In the genomic region with DNA sequence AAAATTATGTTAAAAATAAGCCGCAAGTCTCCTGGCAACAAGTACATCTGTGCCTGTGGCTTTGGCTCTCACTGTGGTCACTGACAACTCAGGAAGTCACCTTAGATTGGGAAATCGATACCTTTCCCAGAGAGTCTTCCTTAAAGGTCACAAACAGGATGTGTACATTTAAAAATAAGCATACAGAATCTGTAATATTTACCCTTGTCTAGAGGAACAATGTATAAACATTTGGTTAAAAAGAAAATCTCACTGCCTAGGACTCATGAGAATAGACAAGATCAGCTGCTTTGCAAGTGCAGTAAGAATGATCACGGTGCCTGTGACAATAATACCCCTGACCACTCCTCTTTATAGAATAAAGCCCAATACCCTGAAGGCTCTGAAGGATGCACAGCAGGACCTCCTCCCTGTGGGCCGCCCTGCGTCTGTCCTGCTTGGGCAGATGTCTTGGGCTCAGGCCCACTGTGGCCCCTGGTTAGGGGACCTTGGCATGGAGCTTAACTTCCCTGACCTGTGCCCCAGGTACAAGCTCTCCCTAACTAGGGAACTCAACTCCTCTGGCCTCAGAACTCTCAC, we compare ENCODE assay signal across 1 cellular context.
TF ChIP-seq lines count a peak whose summit lies in the region.

No MANE protein-coding gene starts in this region.

TF ChIP-seq in HepG2, 621 proteins besides CTCF, POLR2A, EP300 and RAD21 (continued from another document):
- TF ChIP-seq, protein P1, sequence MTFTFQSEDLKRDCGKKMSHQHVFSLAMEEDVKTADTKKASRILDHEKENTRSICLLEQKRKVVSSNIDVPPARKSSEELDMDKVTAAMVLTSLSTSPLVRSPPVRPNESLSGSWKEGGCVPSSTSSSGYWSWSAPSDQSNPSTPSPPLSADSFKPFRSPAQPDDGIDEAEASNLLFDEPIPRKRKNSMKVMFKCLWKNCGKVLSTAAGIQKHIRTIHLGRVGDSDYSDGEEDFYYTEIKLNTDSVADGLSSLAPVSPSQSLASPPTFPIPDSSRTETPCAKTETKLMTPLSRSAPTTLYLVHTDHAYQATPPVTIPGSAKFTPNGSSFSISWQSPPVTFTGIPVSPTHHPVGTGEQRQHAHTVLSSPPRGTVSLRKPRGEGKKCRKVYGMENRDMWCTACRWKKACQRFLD (CRISPR knock-in tag; IDR thresholded peaks at IDR 0.05; ENCODE audit: borderline replicate concordance): no peak
- TF ChIP-seq MAZ (IDR thresholded peaks at IDR 0.05; ENCODE audit: borderline replicate concordance, low read depth, low read length) (no peak), MAZ (CRISPR knock-in tag; IDR thresholded peaks at IDR 0.05; ENCODE audit: low read depth) (no peak), ZNF556 (CRISPR knock-in tag; IDR thresholded peaks at IDR 0.05; ENCODE audit: borderline replicate concordance) (0 out of 2 replicates have a peak, but pooled peaks have one; percentile 58), ZNF354B (CRISPR knock-in tag; IDR thresholded peaks at IDR 0.05) (no peak), MEF2D (CRISPR knock-in tag; IDR thresholded peaks at IDR 0.05) (0 out of 2 replicates have a peak, but pooled peaks have one; percentile 66), BCL6 (CRISPR knock-in tag; IDR thresholded peaks at IDR 0.05) (peak; percentile 84), EZH2 (conservative IDR thresholded peaks at IDR 0.05; ENCODE audit: low read depth, low read length) (no peak), RARA (CRISPR knock-in tag; IDR thresholded peaks at IDR 0.05) (peak; percentile 95), SRSF4 (IDR thresholded peaks at IDR 0.05; ENCODE audit: low read depth, low read length, poor library complexity, severe bottlenecking) (no peak), KAT2B (IDR thresholded peaks at IDR 0.05; ENCODE audit: borderline replicate concordance, low read depth, low read length) (no peak), ZNF615 (CRISPR knock-in tag; IDR thresholded peaks at IDR 0.05; ENCODE audit: borderline replicate concordance) (no peak), ZNF567 (CRISPR knock-in tag; IDR thresholded peaks at IDR 0.05; ENCODE audit: borderline replicate concordance) (no peak), NONO (IDR thresholded peaks at IDR 0.05) (no peak), NONO (CRISPR knock-in tag; conservative IDR thresholded peaks at IDR 0.05) (no peak)
- TF ChIP-seq, protein P2, sequence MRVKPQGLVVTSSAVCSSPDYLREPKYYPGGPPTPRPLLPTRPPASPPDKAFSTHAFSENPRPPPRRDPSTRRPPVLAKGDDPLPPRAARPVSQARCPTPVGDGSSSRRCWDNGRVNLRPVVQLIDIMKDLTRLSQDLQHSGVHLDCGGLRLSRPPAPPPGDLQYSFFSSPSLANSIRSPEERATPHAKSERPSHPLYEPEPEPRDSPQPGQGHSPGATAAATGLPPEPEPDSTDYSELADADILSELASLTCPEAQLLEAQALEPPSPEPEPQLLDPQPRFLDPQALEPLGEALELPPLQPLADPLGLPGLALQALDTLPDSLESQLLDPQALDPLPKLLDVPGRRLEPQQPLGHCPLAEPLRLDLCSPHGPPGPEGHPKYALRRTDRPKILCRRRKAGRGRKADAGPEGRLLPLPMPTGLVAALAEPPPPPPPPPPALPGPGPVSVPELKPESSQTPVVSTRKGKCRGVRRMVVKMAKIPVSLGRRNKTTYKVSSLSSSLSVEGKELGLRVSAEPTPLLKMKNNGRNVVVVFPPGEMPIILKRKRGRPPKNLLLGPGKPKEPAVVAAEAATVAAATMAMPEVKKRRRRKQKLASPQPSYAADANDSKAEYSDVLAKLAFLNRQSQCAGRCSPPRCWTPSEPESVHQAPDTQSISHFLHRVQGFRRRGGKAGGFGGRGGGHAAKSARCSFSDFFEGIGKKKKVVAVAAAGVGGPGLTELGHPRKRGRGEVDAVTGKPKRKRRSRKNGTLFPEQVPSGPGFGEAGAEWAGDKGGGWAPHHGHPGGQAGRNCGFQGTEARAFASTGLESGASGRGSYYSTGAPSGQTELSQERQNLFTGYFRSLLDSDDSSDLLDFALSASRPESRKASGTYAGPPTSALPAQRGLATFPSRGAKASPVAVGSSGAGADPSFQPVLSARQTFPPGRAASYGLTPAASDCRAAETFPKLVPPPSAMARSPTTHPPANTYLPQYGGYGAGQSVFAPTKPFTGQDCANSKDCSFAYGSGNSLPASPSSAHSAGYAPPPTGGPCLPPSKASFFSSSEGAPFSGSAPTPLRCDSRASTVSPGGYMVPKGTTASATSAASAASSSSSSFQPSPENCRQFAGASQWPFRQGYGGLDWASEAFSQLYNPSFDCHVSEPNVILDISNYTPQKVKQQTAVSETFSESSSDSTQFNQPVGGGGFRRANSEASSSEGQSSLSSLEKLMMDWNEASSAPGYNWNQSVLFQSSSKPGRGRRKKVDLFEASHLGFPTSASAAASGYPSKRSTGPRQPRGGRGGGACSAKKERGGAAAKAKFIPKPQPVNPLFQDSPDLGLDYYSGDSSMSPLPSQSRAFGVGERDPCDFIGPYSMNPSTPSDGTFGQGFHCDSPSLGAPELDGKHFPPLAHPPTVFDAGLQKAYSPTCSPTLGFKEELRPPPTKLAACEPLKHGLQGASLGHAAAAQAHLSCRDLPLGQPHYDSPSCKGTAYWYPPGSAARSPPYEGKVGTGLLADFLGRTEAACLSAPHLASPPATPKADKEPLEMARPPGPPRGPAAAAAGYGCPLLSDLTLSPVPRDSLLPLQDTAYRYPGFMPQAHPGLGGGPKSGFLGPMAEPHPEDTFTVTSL (CRISPR knock-in tag; IDR thresholded peaks at IDR 0.05; ENCODE audit: borderline replicate concordance): peak; percentile 70; the same call in 1 of the 2 replicates
